In the genomic region with DNA sequence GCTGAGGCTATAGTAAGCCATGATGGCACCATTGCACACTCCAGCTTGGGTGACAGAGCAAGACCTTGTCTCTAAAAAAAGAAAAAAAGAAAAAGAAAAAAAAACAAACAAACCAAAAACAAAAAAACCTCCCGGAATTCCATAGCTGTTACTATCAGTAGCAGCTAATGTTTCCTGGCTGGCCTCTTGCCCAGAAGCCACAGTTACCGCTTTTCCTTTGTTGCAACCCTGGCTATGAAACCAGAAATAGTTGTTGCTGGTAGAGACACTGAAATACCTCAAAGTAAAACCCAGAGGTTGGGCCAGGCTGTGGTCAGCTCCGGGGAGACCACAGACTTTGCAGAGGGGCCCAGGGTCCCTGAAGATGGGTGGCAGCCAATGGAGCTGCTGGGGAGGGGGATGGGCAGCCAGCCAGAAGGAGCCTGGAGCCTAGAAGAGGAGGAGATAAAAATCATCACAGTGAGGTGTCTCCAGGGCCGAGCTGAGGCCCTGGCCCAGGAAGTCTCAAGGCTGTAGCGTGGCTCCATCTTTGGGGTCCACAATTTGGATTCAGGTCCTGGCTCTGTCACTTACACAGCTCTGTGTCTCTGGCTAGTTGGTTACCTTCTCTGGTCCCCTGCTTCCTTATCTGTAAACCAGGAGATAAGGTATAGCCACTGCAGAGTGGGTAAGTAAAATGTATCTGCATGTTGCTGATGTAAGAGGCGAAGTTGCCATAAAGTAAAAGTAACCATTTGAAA, we compare ENCODE assay signal across 8 cellular contexts. TPM values are rescaled to one million over a fixed set of nuclear protein-coding genes. Genes with fewer than 3 reads are reported as not detected.
DNase-seq lines count a peak whose midpoint lies in the region; ATAC-seq and TF ChIP-seq lines count a peak whose summit lies in the region.

No MANE protein-coding gene starts in this region.

- no peaks in the 10 kb centered on the region for H3K9me3 ChIP-seq in adrenal gland (replicated peaks in 1 of 3)
- no peaks in the 10 kb centered on the region for H3K9me3 ChIP-seq in left ventricle myocardium inferior (replicated peaks)

- ATAC-seq in HG02973 (IDR thresholded peaks at IDR 0.05; ENCODE audit: unreplicated experiment): no peak

- H3K4me3 ChIP-seq in adrenal gland (peak overlapping the region in 1 of 4 donors; percentile 20), left ventricle myocardium inferior (peak overlapping the region; percentile 34)

- CTCF ChIA-PET in activated CD4-positive, alpha-beta T cell treated with anti-CD3 and anti-CD28 coated beads, Interleukin-2, amount 10 ng/mL, durations not matched to agents 7 days and 5 days (lab: Charles Lee): interaction anchor here (1.0 to 1.1 kb wide), 2 partner anchors 44 to 50 kb away, joined by 3 to 6 read pairs; no protein-coding TSS in a partner anchor

- TF ChIP-seq POLR2A in adrenal gland (IDR thresholded peaks at IDR 0.05): peak in 1 of 2 donors; percentile 31

- no peaks in the 10 kb centered on the region for H3K27me3 Mint-ChIP-seq in activated CD4-positive, alpha-beta T cell treated with anti-CD3 and anti-CD28 coated beads, Interleukin-2, amount 10 ng/mL, durations not matched to agents 7 days and 5 days

- POLR2A ChIA-PET in activated CD4-positive, alpha-beta T cell treated with anti-CD3 and anti-CD28 coated beads, Interleukin-2, amount 10 ng/mL, durations not matched to agents 7 days and 5 days (lab: Charles Lee): no interaction called here

- H3K36me3 Mint-ChIP-seq in activated CD4-positive, alpha-beta T cell treated with anti-CD3 and anti-CD28 coated beads, Interleukin-2, amount 10 ng/mL, durations not matched to agents 7 days and 5 days (ENCODE audit: low read depth): peaks cover 9% of the 10 kb centered on the region

- TF ChIP-seq CTCF in adrenal gland (IDR thresholded peaks at IDR 0.05) (no peak), left ventricle myocardium inferior (IDR thresholded peaks at IDR 0.05; ENCODE audit: borderline replicate concordance) (no peak)

- H3K27me3 ChIP-seq in adrenal gland: no peaks in the 10 kb centered on the region
- no peaks in the 10 kb centered on the region for H3K27me3 ChIP-seq in left ventricle myocardium inferior (ENCODE audit: low read depth)

- H3K4me1 Mint-ChIP-seq in activated CD4-positive, alpha-beta T cell treated with anti-CD3 and anti-CD28 coated beads, Interleukin-2, amount 10 ng/mL, durations not matched to agents 7 days and 5 days: peaks cover 34% of the 10 kb centered on the region

- H3K36me3 ChIP-seq in adrenal gland (replicated peaks in 1 of 2) (no peaks in the 10 kb centered on the region), left ventricle myocardium inferior (no peaks in the 10 kb centered on the region)

- H3K27ac ChIP-seq in adrenal gland (peak overlapping the region; percentile 61 to 88 (median 77)), left ventricle myocardium inferior (replicated peaks) (peak overlapping the region; percentile 90)

- H3K27ac Mint-ChIP-seq in activated CD4-positive, alpha-beta T cell treated with anti-CD3 and anti-CD28 coated beads, Interleukin-2, amount 10 ng/mL, durations not matched to agents 7 days and 5 days: peak overlapping the region; percentile 85

- H3K9me3 Mint-ChIP-seq in activated CD4-positive, alpha-beta T cell treated with anti-CD3 and anti-CD28 coated beads, Interleukin-2, amount 10 ng/mL, durations not matched to agents 7 days and 5 days: no peaks in the 10 kb centered on the region

- peak; percentile 36 for DNase-seq in activated CD4-positive, alpha-beta T cell treated with anti-CD3 and anti-CD28 coated beads, Interleukin-2, amount 10 ng/mL, durations not matched to agents 7 days and 5 days
- no peak for DNase-seq in activated CD4-positive, alpha-beta T cell treated with anti-CD3 and anti-CD28 coated beads, Interleukin-2, amount 50 U/mL, for 1 hour
- DNase-seq in NCI-H2171 treated with DMSO at 0.1 percent for 48 hours (lab: John Stamatoyannopoulos, UW) (peak; percentile 83), adrenal gland (peak; percentile 80 to 96 (median 93)), left ventricle myocardium inferior (peak; percentile 72), putamen (ENCODE audit: low spot score) (peak; percentile 40)
- DNase-seq in stimulated activated CD4-positive, alpha-beta T cell treated with anti-CD3 and anti-CD28 coated beads, Interleukin-4, amount 100 ng/mL, for 1 hour: no peak

- H3K4me1 ChIP-seq in adrenal gland (replicated peaks in 1 of 2): peaks cover 19 to 33% of the 10 kb centered on the region in 2 donors
- H3K4me1 ChIP-seq in left ventricle myocardium inferior: peaks cover 57% of the 10 kb centered on the region

- H3K4me3 Mint-ChIP-seq in activated CD4-positive, alpha-beta T cell treated with anti-CD3 and anti-CD28 coated beads, Interleukin-2, amount 10 ng/mL, durations not matched to agents 7 days and 5 days: peak overlapping the region; percentile 31

- intact Hi-C loops in adrenal gland (cut with DNase I) (loop anchor here in 1 of 2 donors (5.0 kb wide), 1 partner anchor 43 kb away; no protein-coding TSS in a partner anchor), left ventricle myocardium inferior (cut with micrococcal nuclease) (no loop called here)

- 12 to 18% (median 16%) methylated on average over 4 to 6 of the region's 6 CpGs for WGBS in adrenal gland, 4 donors

RNA-seq across cellular contexts. Expression of a gene that starts 3.4 kb away (rescaled TPM):
- total RNA-seq in activated CD4-positive, alpha-beta T cell treated with anti-CD3 and anti-CD28 coated beads, Interleukin-2, amount 10 ng/mL, durations not matched to agents 7 days and 5 days: 10 to 100 TPM; 40.7 to 44.8 TPM
- total RNA-seq in adrenal gland (10 to 100 TPM; 10.1 to 31.2 (median 21.4) TPM), left ventricle myocardium inferior (15.3 TPM)
- 10 to 100 TPM in 2 of 3 donors, 1 to 10 TPM in 1; 2.5 to 22.3 (median 17.5) TPM for polyA plus RNA-seq in adrenal gland

RNA-seq across cellular contexts. Expression of a gene that starts 45.4 kb away (rescaled TPM):
- 100 to 1,000 TPM; 148 to 158 TPM for total RNA-seq in activated CD4-positive, alpha-beta T cell treated with anti-CD3 and anti-CD28 coated beads, Interleukin-2, amount 10 ng/mL, durations not matched to agents 7 days and 5 days
- total RNA-seq in adrenal gland: 100 to 1,000 TPM in 6 of 8 donors, 10 to 100 TPM in 2; 81.4 to 149 (median 110) TPM
- polyA plus RNA-seq in adrenal gland: 100 to 1,000 TPM; 107 to 183 (median 107) TPM
- 68.9 TPM for total RNA-seq in left ventricle myocardium inferior

Comparison
In these comparisons a context has a peak if more than half of its experiments do, and no peak if none do; other contexts are left out.
1. DNase-seq: peak in activated CD4-positive, alpha-beta T cell treated with anti-CD3 and anti-CD28 coated beads, Interleukin-2, amount 10 ng/mL, durations not matched to agents 7 days and 5 days (single experiment), NCI-H2171 treated with DMSO at 0.1 percent for 48 hours (single experiment), adrenal gland (7 of 7), left ventricle myocardium inferior (single experiment) and putamen (single experiment); none in activated CD4-positive, alpha-beta T cell treated with anti-CD3 and anti-CD28 coated beads, Interleukin-2, amount 50 U/mL, for 1 hour (single experiment) and stimulated activated CD4-positive, alpha-beta T cell treated with anti-CD3 and anti-CD28 coated beads, Interleukin-4, amount 100 ng/mL, for 1 hour (single experiment).